25 cellular contexts compared by ENCODE assay signal in genomic region chr6:2192971-2193370, GRCh38.
"Had no signal": no experiment of that assay in that cellular context is flagged by ENCODE, and none has a peak within 500 bp of the region (broad histone marks: within the 10 kb centered on the region; RNA-seq: fewer than 3 reads in every experiment).

No MANE protein-coding gene starts in this region.

- H3K27ac Mint-ChIP-seq: dendritic cell treated with granulocyte-macrophage colony-stimulating factor and Interleukin-4, amounts not matched to agents 40 ng/mL and 50 ng/mL, for 4 days; effector memory CD8-positive, alpha-beta T cell; endodermal cell; mesothelial cell of epicardium; naive B cell had no signal

- H3K9me3 Mint-ChIP-seq: dendritic cell treated with granulocyte-macrophage colony-stimulating factor and Interleukin-4, amounts not matched to agents 40 ng/mL and 50 ng/mL, for 4 days; effector memory CD8-positive, alpha-beta T cell; endodermal cell; mesothelial cell of epicardium had no signal

- ATAC-seq: effector memory CD8-positive, alpha-beta T cell; esophagus mucosa; gastrocnemius medialis; heart right ventricle; left cardiac atrium; left lung; left ventricle myocardium superior; lower lobe of right lung; mucosa of descending colon had no signal

- H3K4me3 ChIP-seq: colonic mucosa, esophagus squamous epithelium, gastrocnemius medialis, heart right ventricle, left lung, lower lobe of right lung, mucosa of descending colon had no signal

- H3K9me3 ChIP-seq: colonic mucosa, esophagus squamous epithelium, gastrocnemius medialis, heart right ventricle, left lung, lower lobe of right lung, mucosa of descending colon had no signal

- DNase-seq: colonic mucosa; cortex of kidney; effector CD8-positive, alpha-beta T cell; effector memory CD8-positive, alpha-beta T cell; endodermal cell; erythroblast; esophagus squamous epithelium; foreskin fibroblast; foreskin melanocyte; gastrocnemius medialis; glutamatergic neuron; head of caudate nucleus; heart right ventricle; hippocampal formation; left cardiac atrium; left lung; left ventricle myocardium superior; lower lobe of right lung; mesenchymal stem cell; naive B cell had no signal

- H3K4me3 Mint-ChIP-seq: dendritic cell treated with granulocyte-macrophage colony-stimulating factor and Interleukin-4, amounts not matched to agents 40 ng/mL and 50 ng/mL, for 4 days; effector memory CD8-positive, alpha-beta T cell; endodermal cell; mesothelial cell of epicardium; naive B cell had no signal

- H3K36me3 ChIP-seq: colonic mucosa, esophagus squamous epithelium, gastrocnemius medialis, heart right ventricle, left lung, lower lobe of right lung had no signal

- H3K4me1 ChIP-seq: colonic mucosa, esophagus squamous epithelium had no signal

- H3K27me3 Mint-ChIP-seq: effector memory CD8-positive, alpha-beta T cell; naive B cell had no signal

- H3K36me3 Mint-ChIP-seq: mesothelial cell of epicardium, naive B cell had no signal

- H3K27me3 ChIP-seq: colonic mucosa, gastrocnemius medialis, heart right ventricle, left lung had no signal

- H3K27ac ChIP-seq: colonic mucosa, epithelial cell of prostate, esophagus squamous epithelium, gastrocnemius medialis, heart right ventricle, left lung, lower lobe of right lung had no signal
